Comparison of ENCODE assay signal across 13 cellular contexts in the genomic region with DNA sequence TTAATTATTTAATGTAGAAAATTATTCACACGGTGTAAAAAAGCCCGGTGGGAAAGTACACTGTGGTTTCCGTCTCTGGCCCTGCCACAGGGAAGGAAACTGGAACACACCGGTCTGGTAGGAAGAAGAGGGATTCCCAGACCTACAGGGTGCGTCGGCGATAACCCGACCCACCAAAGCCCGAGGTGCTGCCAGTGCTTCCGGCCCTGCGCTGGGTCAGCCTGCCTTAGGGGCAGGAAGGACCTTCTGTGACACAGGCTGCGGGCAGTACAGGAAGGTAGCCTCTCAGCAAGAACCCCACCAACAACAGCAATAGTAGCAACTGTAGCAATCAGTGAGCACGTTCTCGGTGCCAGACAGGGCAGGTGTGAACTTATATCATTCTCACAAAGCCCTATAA.
DNase-seq lines count a peak whose midpoint lies in the region; ATAC-seq and TF ChIP-seq lines count a peak whose summit lies in the region.
"Had no signal": no experiment of that assay in that cellular context is flagged by ENCODE, and none has a peak within 500 bp of the region (broad histone marks: within the 10 kb centered on the region; RNA-seq: fewer than 3 reads in every experiment).

No MANE protein-coding gene starts in this region.

- ATAC-seq in activated CD8-positive, alpha-beta T cell treated with anti-CD3 and anti-CD28 coated beads for 36 hours, result no peak
- no peak for ATAC-seq in HG03520 (IDR thresholded peaks at IDR 0.05; ENCODE audit: unreplicated experiment)

- H3K27me3 Mint-ChIP-seq in immature natural killer cell (ENCODE audit: low read depth in 3 of 3) (peaks cover 3 to 9% (median 3%) of the 10 kb centered on the region in 3 donors), type B pancreatic cell (peaks cover 26% of the 10 kb centered on the region)
- peaks cover 14% of the 10 kb centered on the region for H3K27me3 Mint-ChIP-seq in activated CD8-positive, alpha-beta T cell treated with anti-CD3 and anti-CD28 coated beads for 36 hours

- POLR2A ChIA-PET in OCI-LY7 (lab: Charles Lee), result no interaction called here
- POLR2A ChIA-PET in activated CD8-positive, alpha-beta T cell treated with anti-CD3 and anti-CD28 coated beads for 36 hours (lab: Charles Lee), result interaction anchor here (0.6 to 1.2 kb wide), 2 partner anchors 9 to 45 kb away, joined by 4 read pairs; no protein-coding TSS in a partner anchor

- no peaks in the 10 kb centered on the region; the same call in 1 of the 2 replicates for H3K27me3 ChIP-seq in H7 (ENCODE audit: control insufficient read depth, insufficient read depth, low read length)
- H3K27me3 ChIP-seq in smooth muscle cell (ENCODE audit: low read depth), result no peaks in the 10 kb centered on the region

- no peaks in the 10 kb centered on the region for H3F3A ChIP-seq in smooth muscle cell (ENCODE audit: low read depth)

- DNase-seq in H7 (peak; percentile 71), OCI-LY7 (ENCODE audit: low spot score) (no peak), immature natural killer cell (peak in 2 of 3 donors; percentile 8 to 9), smooth muscle cell (lab: John Stamatoyannopoulos, UW; ENCODE audit: unreplicated experiment) (no peak), type B pancreatic cell (ENCODE audit: extremely low spot score, unreplicated experiment) (no peak)
- no peak for DNase-seq in activated CD8-positive, alpha-beta T cell treated with anti-CD3 and anti-CD28 coated beads for 36 hours
- DNase-seq: KG1; NCI-H1092; NCI-H2107; NCI-H345; NK-92 treated with Interleukin-12 subunit alpha and Interleukin-12 subunit beta, amount 100 ng/mL, for 24 hours had no signal

- no peak for TF ChIP-seq CTCF in OCI-LY7 (conservative IDR thresholded peaks at IDR 0.05; ENCODE audit: low read length)
- no peak for TF ChIP-seq CTCF in smooth muscle cell (IDR thresholded peaks at IDR 0.05; ENCODE audit: borderline replicate concordance, insufficient read depth, poor library complexity, severe bottlenecking)
- TF ChIP-seq CTCF in activated CD8-positive, alpha-beta T cell treated with anti-CD3 and anti-CD28 coated beads for 36 hours (IDR thresholded peaks at IDR 0.05), result no peak
- TF ChIP-seq CTCF in type B pancreatic cell (conservative IDR thresholded peaks at IDR 0.05), result no peak

- H3K4me1 Mint-ChIP-seq in immature natural killer cell (no peaks in the 10 kb centered on the region), type B pancreatic cell (ENCODE audit: unreplicated experiment) (peaks cover 6% of the 10 kb centered on the region)
- H3K4me1 Mint-ChIP-seq in activated CD8-positive, alpha-beta T cell treated with anti-CD3 and anti-CD28 coated beads for 36 hours (ENCODE audit: low read depth), result no peaks in the 10 kb centered on the region

- H3K27ac ChIP-seq in OCI-LY7 (ENCODE audit: low read depth, low read length, poor library complexity, severe bottlenecking) (no peak overlapping the region), smooth muscle cell (ENCODE audit: low read depth) (peak overlapping the region; percentile 33)
- H3K27ac ChIP-seq: PC-9 had no signal

- BruUV-seq in OCI-LY7 (replicated peaks; lab: Mats Ljungman, UMichigan), result no TSS peak

- no peaks in the 10 kb centered on the region for H3K9me2 ChIP-seq in OCI-LY7 (ENCODE audit: insufficient read depth, low read length)

- no peak overlapping the region for H3K27ac Mint-ChIP-seq in immature natural killer cell
- no peak overlapping the region for H3K27ac Mint-ChIP-seq in activated CD8-positive, alpha-beta T cell treated with anti-CD3 and anti-CD28 coated beads for 36 hours
- no peak overlapping the region for H3K27ac Mint-ChIP-seq in type B pancreatic cell

- no peak overlapping the region for H3K9ac ChIP-seq in smooth muscle cell (ENCODE audit: low read depth)

- peaks cover 22% of the 10 kb centered on the region for H3K4me1 ChIP-seq in OCI-LY7 (ENCODE audit: insufficient read depth, low read length, poor library complexity, severe bottlenecking)
- H3K4me1 ChIP-seq in smooth muscle cell (ENCODE audit: low read depth), result peaks cover 6% of the 10 kb centered on the region

- H3K4me3 Mint-ChIP-seq in immature natural killer cell, result no peak overlapping the region
- no peak overlapping the region for H3K4me3 Mint-ChIP-seq in activated CD8-positive, alpha-beta T cell treated with anti-CD3 and anti-CD28 coated beads for 36 hours
- no peak overlapping the region for H3K4me3 Mint-ChIP-seq in type B pancreatic cell

- H3K9me3 ChIP-seq in OCI-LY7 (ENCODE audit: low read length) (no peaks in the 10 kb centered on the region), smooth muscle cell (replicated peaks; ENCODE audit: low read depth) (no peaks in the 10 kb centered on the region)

- WGBS in smooth muscle cell (ENCODE audit: low lambda C conversion rate), result 69% methylated on average over 14 of the region's 14 CpGs

- CTCF ChIA-PET in OCI-LY7 (lab: Charles Lee; ENCODE audit: unreplicated experiment), result no interaction called here
- CTCF ChIA-PET in activated CD8-positive, alpha-beta T cell treated with anti-CD3 and anti-CD28 coated beads for 36 hours (lab: Charles Lee), result no interaction called here

- intact Hi-C loops in OCI-LY7 (cut with micrococcal nuclease; ENCODE audit: unreplicated experiment), result no loop called here
- intact Hi-C loops in activated CD8-positive, alpha-beta T cell treated with anti-CD3 and anti-CD28 coated beads for 36 hours (cut with micrococcal nuclease), result no loop called here

- H4K20me1 ChIP-seq in OCI-LY7 (ENCODE audit: insufficient read depth, low read length) (no peaks in the 10 kb centered on the region), smooth muscle cell (ENCODE audit: low read depth) (no peaks in the 10 kb centered on the region)

- no peaks in the 10 kb centered on the region for H3K36me3 Mint-ChIP-seq in immature natural killer cell
- H3K36me3 Mint-ChIP-seq in activated CD8-positive, alpha-beta T cell treated with anti-CD3 and anti-CD28 coated beads for 36 hours (ENCODE audit: low read depth), result no peaks in the 10 kb centered on the region
- H3K36me3 Mint-ChIP-seq in type B pancreatic cell, result peaks cover 26% of the 10 kb centered on the region

- peak overlapping the region; percentile 33; the same call in 1 of the 2 replicates for H3K4me2 ChIP-seq in OCI-LY7 (ENCODE audit: low read length)
- H3K4me2 ChIP-seq in smooth muscle cell, result peak overlapping the region; percentile 44
- H3K4me2 ChIP-seq: PC-9 had no signal

- no peaks in the 10 kb centered on the region for H3K9me3 Mint-ChIP-seq in immature natural killer cell
- H3K9me3 Mint-ChIP-seq in activated CD8-positive, alpha-beta T cell treated with anti-CD3 and anti-CD28 coated beads for 36 hours, result no peaks in the 10 kb centered on the region
- H3K9me3 Mint-ChIP-seq in type B pancreatic cell, result peaks cover 5% of the 10 kb centered on the region

- H2AFZ ChIP-seq in OCI-LY7 (ENCODE audit: low read length) (no peak overlapping the region), smooth muscle cell (ENCODE audit: low read depth) (no peak overlapping the region)
- H2AFZ ChIP-seq: PC-9 had no signal

- H3K79me2 ChIP-seq in OCI-LY7 (ENCODE audit: insufficient read depth, low read depth, low read length) (no peaks in the 10 kb centered on the region), smooth muscle cell (ENCODE audit: low read depth) (no peaks in the 10 kb centered on the region)

- H3K36me3 ChIP-seq in H7 (replicated peaks; ENCODE audit: control insufficient read depth, insufficient read depth, low read length) (no peaks in the 10 kb centered on the region), OCI-LY7 (ENCODE audit: insufficient read depth, low read length) (no peaks in the 10 kb centered on the region), smooth muscle cell (ENCODE audit: low read depth) (no peaks in the 10 kb centered on the region)

- no peak overlapping the region for H3K4me3 ChIP-seq in H7 (ENCODE audit: insufficient read depth, low read depth, low read length)
- no peak overlapping the region for H3K4me3 ChIP-seq in OCI-LY7 (ENCODE audit: low read depth, low read length, poor library complexity, severe bottlenecking)
- H3K4me3 ChIP-seq in smooth muscle cell, result no peak overlapping the region
- H3K4me3 ChIP-seq: PC-9 had no signal

Comparison
In these comparisons a context has a peak if more than half of its experiments do, and no peak if none do; other contexts are left out.
1. DNase-seq: peak in H7 (single experiment) and immature natural killer cell (2 of 3); none in OCI-LY7 (single experiment), smooth muscle cell (single experiment), activated CD8-positive, alpha-beta T cell treated with anti-CD3 and anti-CD28 coated beads for 36 hours (single experiment) and type B pancreatic cell (single experiment).